Comparison of ENCODE assay signal across 14 cellular contexts in genomic region chr2:54582987-54583386, GRCh38.
DNase-seq lines count a peak whose midpoint lies in the region; ATAC-seq and TF ChIP-seq lines count a peak whose summit lies in the region.
"Had no signal": no experiment of that assay in that cellular context is flagged by ENCODE, and none has a peak within 500 bp of the region (broad histone marks: within the 10 kb centered on the region; RNA-seq: fewer than 3 reads in every experiment).

No MANE protein-coding gene starts in this region.

- H3K27ac ChIP-seq in BLaER1: peak overlapping the region; percentile 93
- H3K27ac ChIP-seq in CD4-positive, alpha-beta T cell (ENCODE audit: low read depth, low read length): peak overlapping the region; percentile 33
- H3K27ac ChIP-seq: C4-2B had no signal

- H3K4me2 ChIP-seq in BLaER1: peak overlapping the region; percentile 98

- no peak for DNase-seq in CD4-positive, alpha-beta T cell
- DNase-seq in T-cell (no peak), glutamatergic neuron (no peak), SW 1271 (lab: John Stamatoyannopoulos, UW) (no peak), HuH-7.5 (ENCODE audit: low spot score) (no peak)
- DNase-seq: foreskin fibroblast, H7, left ventricle myocardium superior, NCI-H146, NCI-H226, nephron progenitor cell had no signal

- H3K4me1 ChIP-seq in BLaER1: peaks cover 100% of the 10 kb centered on the region

- no peaks in the 10 kb centered on the region for H3K27me3 Mint-ChIP-seq in CD4-positive, alpha-beta T cell
- H3K27me3 Mint-ChIP-seq in T-cell: no peaks in the 10 kb centered on the region
- H3K27me3 Mint-ChIP-seq in glutamatergic neuron (ENCODE audit: unreplicated experiment): no peaks in the 10 kb centered on the region

- H3K9me3 ChIP-seq in BLaER1: no peaks in the 10 kb centered on the region
- no peaks in the 10 kb centered on the region for H3K9me3 ChIP-seq in CD4-positive, alpha-beta T cell (ENCODE audit: control insufficient read depth, low read length)

- no peaks in the 10 kb centered on the region for H3K9me3 Mint-ChIP-seq in CD4-positive, alpha-beta T cell
- H3K9me3 Mint-ChIP-seq in T-cell (no peaks in the 10 kb centered on the region), glutamatergic neuron (ENCODE audit: unreplicated experiment) (peaks cover 6% of the 10 kb centered on the region)
- H3K9me3 Mint-ChIP-seq: nephron progenitor cell had no signal

- TF ChIP-seq CTCF in CD4-positive, alpha-beta T cell (IDR thresholded peaks at IDR 0.05): no peak
- no peak for TF ChIP-seq CTCF in glutamatergic neuron (IDR thresholded peaks at IDR 0.05; ENCODE audit: partially characterized antibody, unreplicated experiment)

- H3K4me1 Mint-ChIP-seq in CD4-positive, alpha-beta T cell (ENCODE audit: low read depth): peaks cover 98% of the 10 kb centered on the region
- H3K4me1 Mint-ChIP-seq in T-cell (peaks cover 94 to 96% (median 94%) of the 10 kb centered on the region in 3 donors), glutamatergic neuron (ENCODE audit: low read depth, unreplicated experiment) (peaks cover 22% of the 10 kb centered on the region)

- H4K20me1 ChIP-seq in BLaER1: peaks cover 41% of the 10 kb centered on the region

- H3K36me3 Mint-ChIP-seq in CD4-positive, alpha-beta T cell (ENCODE audit: low read depth): peaks cover 8% of the 10 kb centered on the region
- H3K36me3 Mint-ChIP-seq in T-cell (peaks cover 13% of the 10 kb centered on the region), glutamatergic neuron (ENCODE audit: unreplicated experiment) (no peaks in the 10 kb centered on the region)

- CTCF ChIA-PET in CD4-positive, alpha-beta T cell (lab: Charles Lee): interaction anchor here (4.6 kb wide), 1 partner anchor 24 kb away, joined by 25 read pairs; no protein-coding TSS in a partner anchor
- CTCF ChIA-PET in T-cell (lab: Charles Lee): no interaction called here

- peak overlapping the region; percentile 55 for H3K4me3 ChIP-seq in BLaER1

- peak overlapping the region; percentile 66 for H3K4me3 Mint-ChIP-seq in CD4-positive, alpha-beta T cell
- H3K4me3 Mint-ChIP-seq in T-cell (peak overlapping the region; percentile 34 to 72 (median 48)), glutamatergic neuron (ENCODE audit: unreplicated experiment) (no peak overlapping the region)
- H3K4me3 Mint-ChIP-seq: nephron progenitor cell had no signal

- intact Hi-C loops in CD4-positive, alpha-beta T cell (cut with DNase I, micrococcal nuclease): loop anchor here in 1 of 2 experiments (2.0 kb wide), 1 partner anchor 16 kb away; no protein-coding TSS in a partner anchor

- peaks cover 11% of the 10 kb centered on the region for H3K36me3 ChIP-seq in BLaER1

- H3K27ac Mint-ChIP-seq in CD4-positive, alpha-beta T cell: peak overlapping the region; percentile 96
- peak overlapping the region; percentile 94 to 95 for H3K27ac Mint-ChIP-seq in T-cell
- peak overlapping the region; percentile 5 for H3K27ac Mint-ChIP-seq in glutamatergic neuron (ENCODE audit: unreplicated experiment)

- ATAC-seq in CD4-positive, alpha-beta T cell (ENCODE audit: poor library complexity): no peak
- no peak for ATAC-seq in T-cell (replicated peaks in 1 of 4)
- ATAC-seq in GM19452 (IDR thresholded peaks at IDR 0.05; ENCODE audit: unreplicated experiment): no peak
- ATAC-seq: left ventricle myocardium superior had no signal

- H3K27me3 ChIP-seq in BLaER1: no peaks in the 10 kb centered on the region
- H3K27me3 ChIP-seq in CD4-positive, alpha-beta T cell (ENCODE audit: control insufficient read depth, insufficient read depth, low read length): no peaks in the 10 kb centered on the region

- POLR2A ChIA-PET in CD4-positive, alpha-beta T cell (lab: Charles Lee): interaction anchor here (1.3 kb wide), 1 partner anchor 23 kb away, joined by 5 read pairs; no protein-coding TSS in a partner anchor
- POLR2A ChIA-PET in T-cell (lab: Charles Lee): no interaction called here

- H3K9ac ChIP-seq in BLaER1: peak overlapping the region; percentile 69

Comparison
In these comparisons a context has a peak if more than half of its experiments do, and no peak if none do; other contexts are left out.
1. H3K27ac Mint-ChIP-seq: peak in every context shown above with its lines; median percentile 96 in CD4-positive, alpha-beta T cell; 94 in T-cell; 5 in glutamatergic neuron.